In genomic region chr2:8281234-8281633, GRCh38 we compare ENCODE assay signal across 16 cellular contexts.
"Had no signal": no experiment of that assay in that cellular context is flagged by ENCODE, and none has a peak within 500 bp of the region (broad histone marks: within the 10 kb centered on the region; RNA-seq: fewer than 3 reads in every experiment).

No MANE protein-coding gene starts in this region.

- H3K9ac ChIP-seq: parathyroid adenoma had no signal

- H3K27ac ChIP-seq: coronary artery, foreskin keratinocyte, parathyroid adenoma, tibial artery, vagina had no signal

- ATAC-seq: foreskin keratinocyte had no signal

- H3K4me1 ChIP-seq: foreskin keratinocyte had no signal

- H3K9me3 Mint-ChIP-seq: T-helper 2 cell treated with Interferon-gamma antibody and Interleukin-4, amounts not matched to agents 5 μg/mL and 100 μg/mL, for 36 hours had no signal

- H3K27ac Mint-ChIP-seq: activated B cell treated with CpG ODN at 0.5 μM for 24 hours; activated naive CD4-positive, alpha-beta T cell treated with anti-CD3 and anti-CD28 coated beads, Interleukin-2, amount 10 ng/mL, durations not matched to agents 7 days and 5 days; mesothelial cell of epicardium had no signal

- DNase-seq: activated B cell treated with CpG ODN at 0.5 μM for 24 hours; activated CD4-positive, alpha-beta T cell treated with anti-CD3 and anti-CD28 coated beads for 48 hours; activated CD8-positive, alpha-beta memory T cell treated with anti-CD3 and anti-CD28 coated beads for 24 hours; activated naive CD4-positive, alpha-beta T cell treated with anti-CD3 and anti-CD28 coated beads, Interleukin-2, amount 10 ng/mL, durations not matched to agents 7 days and 5 days; amniotic stem cell; effector CD8-positive, alpha-beta T cell; foreskin keratinocyte; stimulated activated CD4-positive, alpha-beta T cell treated with anti-CD3 and anti-CD28 coated beads, Interleukin-12 subunit alpha, Interleukin-12 subunit beta, amount 100 ng/mL, for 4 hours; stimulated activated CD4-positive, alpha-beta T cell treated with anti-CD3 and anti-CD28 coated beads, Interleukin-2, amount 100 ng/mL, for 24 hours; tibial artery had no signal

- H3K27me3 ChIP-seq: foreskin keratinocyte, tibial artery, vagina had no signal

- H3K9me3 ChIP-seq: tibial artery, vagina had no signal

- H3K36me3 Mint-ChIP-seq: activated naive CD4-positive, alpha-beta T cell treated with anti-CD3 and anti-CD28 coated beads, Interleukin-2, amount 10 ng/mL, durations not matched to agents 7 days and 5 days; mesothelial cell of epicardium had no signal

- H3K4me1 Mint-ChIP-seq: activated B cell treated with CpG ODN at 0.5 μM for 24 hours had no signal

- H3K4me3 ChIP-seq: coronary artery, lung, tibial artery, vagina had no signal

- H3K36me3 ChIP-seq: tibial artery, vagina had no signal

- H3K4me3 Mint-ChIP-seq: activated B cell treated with CpG ODN at 0.5 μM for 24 hours; activated naive CD4-positive, alpha-beta T cell treated with anti-CD3 and anti-CD28 coated beads, Interleukin-2, amount 10 ng/mL, durations not matched to agents 7 days and 5 days; mesothelial cell of epicardium had no signal
